Comparison of ENCODE assay signal across 8 cellular contexts in the genomic region with DNA sequence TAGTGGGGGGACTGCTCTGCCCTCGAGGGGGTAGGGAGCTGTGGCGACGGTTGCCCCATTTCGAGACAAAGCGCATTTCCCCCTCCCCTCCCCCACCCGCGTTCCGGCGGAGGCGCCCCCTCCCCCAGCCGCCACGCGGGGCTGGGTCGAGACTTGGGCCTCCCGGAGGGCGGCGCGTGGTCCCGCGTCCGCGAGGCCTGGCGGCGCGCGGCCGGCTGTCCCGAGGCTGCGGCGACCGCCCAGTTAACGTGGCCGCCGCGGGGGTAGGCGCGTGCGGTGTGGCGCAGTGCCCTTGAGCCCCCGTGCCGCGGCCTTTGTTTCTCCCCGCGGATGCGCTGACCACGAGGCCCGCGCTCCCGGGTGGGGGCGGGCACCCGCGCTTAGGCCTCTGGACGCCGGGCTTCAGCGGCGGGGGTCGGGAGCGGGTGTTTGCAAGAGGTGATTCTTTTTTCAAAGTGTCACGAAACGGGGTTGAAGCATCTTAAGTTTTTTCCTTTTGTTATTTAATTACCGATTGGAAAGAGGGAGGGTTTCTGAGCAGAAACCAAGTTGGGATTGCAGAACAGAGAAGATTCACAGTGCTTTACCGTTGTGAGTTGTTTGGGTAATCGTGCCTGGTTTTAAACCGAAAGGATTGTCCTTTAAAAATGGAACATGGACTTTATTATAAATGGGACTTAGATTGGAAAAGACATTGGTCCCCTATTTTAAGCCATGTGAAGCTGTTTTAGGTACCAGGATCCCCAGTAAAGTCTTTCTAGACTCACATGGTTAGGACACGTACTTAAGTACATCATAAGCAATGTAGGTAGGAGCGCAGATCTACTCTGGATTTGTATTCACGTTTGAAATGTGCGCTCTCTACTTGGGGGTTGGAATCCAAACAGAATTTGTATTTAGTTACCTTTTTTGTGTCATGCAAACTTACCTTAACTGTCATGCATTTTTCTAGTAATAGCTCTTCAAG. TPM values are rescaled to one million over a fixed set of nuclear protein-coding genes. Genes with fewer than 3 reads are reported as not detected.
DNase-seq lines count a peak whose midpoint lies in the region; ATAC-seq and TF ChIP-seq lines count a peak whose summit lies in the region.

No MANE protein-coding gene starts in this region.

- H3K27me3 ChIP-seq in DOHH2 (ENCODE audit: control insufficient read depth, low read length) (no peaks in the 10 kb centered on the region), Peyer's patch (no peaks in the 10 kb centered on the region), cardiac muscle cell (no peaks in the 10 kb centered on the region), ovary (no peaks in the 10 kb centered on the region), upper lobe of right lung (no peaks in the 10 kb centered on the region)

- no peak for TF ChIP-seq EP300 in ovary (IDR thresholded peaks at IDR 0.05)

- H3K4me1 ChIP-seq in DOHH2 (ENCODE audit: control insufficient read depth, low read length): peaks cover 44% of the 10 kb centered on the region
- H3K4me1 ChIP-seq in Peyer's patch: peaks cover 0 to 37% (median 12%) of the 10 kb centered on the region in 4 donors
- H3K4me1 ChIP-seq in cardiac muscle cell (ENCODE audit: low read depth): peaks cover 27% of the 10 kb centered on the region
- peaks cover 1% of the 10 kb centered on the region for H3K4me1 ChIP-seq in ovary (ENCODE audit: insufficient read depth)
- peaks cover 30% of the 10 kb centered on the region for H3K4me1 ChIP-seq in upper lobe of right lung

- no peak for TF ChIP-seq CTCF in DOHH2 (IDR thresholded peaks at IDR 0.05; ENCODE audit: low read depth, low read length, poor library complexity, severe bottlenecking)
- TF ChIP-seq CTCF in Peyer's patch (IDR thresholded peaks at IDR 0.05): no peak
- TF ChIP-seq CTCF in cardiac muscle cell (IDR thresholded peaks at IDR 0.05; ENCODE audit: low read depth, low read length): no peak
- no peak for TF ChIP-seq CTCF in ovary (IDR thresholded peaks at IDR 0.05)
- TF ChIP-seq CTCF in upper lobe of right lung (IDR thresholded peaks at IDR 0.05): no peak

- ATAC-seq in HG02623 (IDR thresholded peaks at IDR 0.05; ENCODE audit: unreplicated experiment) (peak; percentile 1), upper lobe of right lung (peak; percentile 30), HG02798 (IDR thresholded peaks at IDR 0.05; ENCODE audit: poor library complexity, unreplicated experiment) (no peak)

- H3K9me3 ChIP-seq in DOHH2 (ENCODE audit: control insufficient read depth, insufficient read depth, low read length) (no peaks in the 10 kb centered on the region), Peyer's patch (no peaks in the 10 kb centered on the region), cardiac muscle cell (ENCODE audit: low read depth) (no peaks in the 10 kb centered on the region), ovary (no peaks in the 10 kb centered on the region), upper lobe of right lung (no peaks in the 10 kb centered on the region)

- H3K4me2 ChIP-seq in DOHH2 (ENCODE audit: low read length): peak overlapping the region; percentile 65

- peak overlapping the region; percentile 96 for H3K27ac ChIP-seq in DOHH2 (ENCODE audit: low read depth, low read length)
- H3K27ac ChIP-seq in Peyer's patch: peak overlapping the region; percentile 99 to 100 (median 100)
- peak overlapping the region; percentile 98 for H3K27ac ChIP-seq in cardiac muscle cell
- peak overlapping the region; percentile 98 to 100 for H3K27ac ChIP-seq in ovary
- H3K27ac ChIP-seq in upper lobe of right lung: peak overlapping the region; percentile 99

- 0 to 1% (median 1%) methylated on average over 31 to 65 of the region's 68 CpGs for WGBS in ovary, 3 donors

- H3F3A ChIP-seq in DOHH2 (ENCODE audit: control insufficient read depth, insufficient read depth): peaks cover 49% of the 10 kb centered on the region

- intact Hi-C loops in ovary (cut with DNase I) (loop anchor here in 2 of 4 donors (5.0 to 10.0 kb wide), 3 partner anchors 250 to 952 kb away; a partner anchor contains a TSS), upper lobe of right lung (cut with DNase I) (no loop called here)

- DNase-seq in Peyer's patch (peak; percentile 49 to 78 (median 71)), cardiac muscle cell (ENCODE audit: low read depth in 1 of 2, low spot score in 1 of 2) (peak in 1 of 2 donors; percentile 66), ovary (peak; percentile 64 to 83 (median 81)), upper lobe of right lung (peak; percentile 84)
- DNase-seq in activated naive CD4-positive, alpha-beta T cell treated with anti-CD3 and anti-CD28 coated beads, Interleukin-2, amount 50 U/mL, for 16 hours: peak; percentile 76

- peak overlapping the region; percentile 93 for H3K4me3 ChIP-seq in DOHH2 (ENCODE audit: low read length)
- H3K4me3 ChIP-seq in Peyer's patch: peak overlapping the region; percentile 85 to 100 (median 95)
- peak overlapping the region; percentile 96 for H3K4me3 ChIP-seq in cardiac muscle cell
- H3K4me3 ChIP-seq in ovary: peak overlapping the region; percentile 97
- peak overlapping the region; percentile 89 for H3K4me3 ChIP-seq in upper lobe of right lung

- H3K36me3 ChIP-seq in DOHH2 (ENCODE audit: control insufficient read depth, low read length) (peaks cover 90% of the 10 kb centered on the region), Peyer's patch (peaks cover 0 to 19% (median 0%) of the 10 kb centered on the region in 3 donors), cardiac muscle cell (peaks cover 12% of the 10 kb centered on the region), ovary (no peaks in the 10 kb centered on the region), upper lobe of right lung (peaks cover 35% of the 10 kb centered on the region)

- peaks cover 68% of the 10 kb centered on the region for H4K20me1 ChIP-seq in DOHH2 (ENCODE audit: control insufficient read depth, insufficient read depth, low read depth, low read length)

- H3K79me2 ChIP-seq in DOHH2 (ENCODE audit: control insufficient read depth, low read length): peaks cover 91% of the 10 kb centered on the region

- no peak for TF ChIP-seq POLR2A in Peyer's patch (IDR thresholded peaks at IDR 0.05)
- TF ChIP-seq POLR2A in ovary (IDR thresholded peaks at IDR 0.05): peak; percentile 6

- no peaks in the 10 kb centered on the region for H3K9me2 ChIP-seq in DOHH2 (replicated peaks; ENCODE audit: control insufficient read depth, low read length)

RNA-seq across cellular contexts. Expression of a gene that starts 0.8 kb away (rescaled TPM):
- total RNA-seq in Peyer's patch (100 to 1,000 TPM in 1 of 4 donors, 10 to 100 TPM in 3; 53.9 to 112 (median 68.6) TPM), cardiac muscle cell (188 and 223 TPM in 2 replicates), ovary (100 to 1,000 TPM in 3 of 7 donors, 10 to 100 TPM in 4; 71.7 to 133 (median 98.8) TPM), upper lobe of right lung (83.8 TPM)
- polyA plus RNA-seq in cardiac muscle cell (213 and 266 TPM in 2 replicates), ovary (10 to 100 TPM; 73.3 to 90.3 TPM)

RNA-seq across cellular contexts. Expression of a gene that starts 1.8 kb away (rescaled TPM):
- total RNA-seq in Peyer's patch (100 to 1,000 TPM; 184 to 526 (median 228) TPM), cardiac muscle cell (247 and 450 TPM in 2 replicates), ovary (100 to 1,000 TPM; 236 to 451 (median 368) TPM), upper lobe of right lung (343 TPM)
- polyA plus RNA-seq in cardiac muscle cell (880 and 1,016 TPM in 2 replicates), ovary (100 to 1,000 TPM; 483 to 659 TPM)

RNA-seq across cellular contexts. Expression of a gene that starts 50.3 kb away (rescaled TPM):
- 10 to 100 TPM in 1 of 4 donors, 1 to 10 TPM in 3; 5.3 to 10.5 (median 6.6) TPM for total RNA-seq in Peyer's patch
- total RNA-seq in cardiac muscle cell: 2.1 TPM in 2 replicates
- 2.1 and 3.8 TPM in 2 replicates for polyA plus RNA-seq in cardiac muscle cell
- total RNA-seq in ovary: 1 to 10 TPM in 3 of 7 donors, under 1 TPM in 4; 0.45 to 3.1 (median 0.65) TPM
- polyA plus RNA-seq in ovary: 1 to 10 TPM; 1.4 to 6.1 TPM
- total RNA-seq in upper lobe of right lung: 4.1 TPM
